ENCODE assay signal across 27 cellular contexts in genomic region chr6:77876300-77876699, GRCh38.
DNase-seq lines count a peak whose midpoint lies in the region; ATAC-seq, FAIRE-seq and TF ChIP-seq lines count a peak whose summit lies in the region.
"Had no signal": no experiment of that assay in that cellular context is flagged by ENCODE, and none has a peak within 500 bp of the region (broad histone marks: within the 10 kb centered on the region; RNA-seq: fewer than 3 reads in every experiment).

No MANE protein-coding gene starts in this region.

- no peaks in the 10 kb centered on the region for H3K27me3 ChIP-seq in MG63
- H3K27me3 ChIP-seq in bronchial epithelial cell (ENCODE audit: control insufficient read depth, insufficient read depth, low read length) = no peaks in the 10 kb centered on the region
- H3K27me3 ChIP-seq: SJCRH30 had no signal

- FAIRE-seq in bronchial epithelial cell (lab: Jason Lieb, UNC) = no peak
- FAIRE-seq: GM12891, K562 had no signal

- peak; percentile 31 for DNase-seq in HS-5 (ENCODE audit: low read depth)
- peak; percentile 2 for DNase-seq in MG63
- peak; percentile 20 for DNase-seq in bronchial epithelial cell (ENCODE audit: low read depth)
- DNase-seq in iris pigment epithelial cell (ENCODE audit: low read depth) = peak; percentile 65
- DNase-seq in A172 (ENCODE audit: low spot score) = no peak
- DNase-seq in NCI-H2227 treated with DMSO at 0.1 percent for 48 hours (lab: John Stamatoyannopoulos, UW) = no peak
- DNase-seq: C1 segment of cervical spinal cord; CD4-positive, alpha-beta memory T cell; COR-L47; GF-D8; Kasumi-1; NCI-H1048; NCI-H1417; NCI-H1694 treated with DMSO at 0.1 percent for 48 hours; NCI-H2081; NCI-H2171; NCI-H345; NCI-H524; NCI-H748 treated with DMSO at 0.1 percent for 48 hours; PC-3; SJCRH30 had no signal

- ATAC-seq in HG02970 (IDR thresholded peaks at IDR 0.05; ENCODE audit: low FRiP score, unreplicated experiment) = no peak
- ATAC-seq: HCT116, K562, PC-3, Right ventricle myocardium inferior, SK-N-SH treated with all-trans-retinoic acid at 6 μM for 48 hours had no signal

- no peaks in the 10 kb centered on the region for H3K36me3 ChIP-seq in MG63
- H3K36me3 ChIP-seq in bronchial epithelial cell (ENCODE audit: control insufficient read depth, insufficient read depth, low read length) = no peaks in the 10 kb centered on the region
- H3K36me3 ChIP-seq: SJCRH30 had no signal

- H3K4me3 ChIP-seq in MG63 (no peak overlapping the region), bronchial epithelial cell (ENCODE audit: low read depth, low read length) (no peak overlapping the region)
- H3K4me3 ChIP-seq: K562, SJCRH30 had no signal

- no peaks in the 10 kb centered on the region for H3K9me3 ChIP-seq in MG63
- H3K9me3 ChIP-seq: SJCRH30 had no signal

- TF ChIP-seq CTCF in bronchial epithelial cell (IDR thresholded peaks at IDR 0.05; ENCODE audit: insufficient read depth, low read length, severe bottlenecking) = no peak

Comparison
In these comparisons a context has a peak if more than half of its experiments do, and no peak if none do; other contexts are left out.
1. DNase-seq: peak in HS-5 (single experiment), MG63 (single experiment), bronchial epithelial cell (single experiment) and iris pigment epithelial cell (single experiment); none in A172 (single experiment) and NCI-H2227 treated with DMSO at 0.1 percent for 48 hours (single experiment).